36 cellular contexts compared by ENCODE assay signal in genomic region chr13:38490657-38491056, GRCh38.
"Had no signal": no experiment of that assay in that cellular context is flagged by ENCODE, and none has a peak within 500 bp of the region (broad histone marks: within the 10 kb centered on the region; RNA-seq: fewer than 3 reads in every experiment).

No MANE protein-coding gene starts in this region.

- H3K9me3 ChIP-seq: MG63 had no signal

- DNase-seq: MG63, MM.1S, MV-4-11, NCI-H1048, NCI-H1092, NCI-H1092 treated with DMSO at 0.1 percent for 48 hours, NCI-H1105, NCI-H1105 treated with DMSO at 0.1 percent for 48 hours, NCI-H1417, NCI-H1417 treated with DMSO at 0.1 percent for 48 hours, NCI-H1436, NCI-H1436 treated with DMSO at 0.1 percent for 48 hours, NCI-H146, NCI-H1694, NCI-H1694 treated with DMSO at 0.1 percent for 48 hours, NCI-H187, NCI-H187 treated with DMSO at 0.1 percent for 48 hours, NCI-H1930, NCI-H2029, NCI-H2029 treated with DMSO at 0.1 percent for 48 hours, NCI-H2081, NCI-H2081 treated with DMSO at 0.1 percent for 48 hours, NCI-H2107, NCI-H2171, NCI-H2171 treated with DMSO at 0.1 percent for 48 hours, NCI-H2227 treated with DMSO at 0.1 percent for 48 hours, NCI-H226, NCI-H345, NCI-H446, NCI-H446 treated with DMSO at 0.1 percent for 48 hours, NCI-H510A, NCI-H510A treated with DMSO at 0.1 percent for 48 hours, NCI-H524, NCI-H524 treated with DMSO at 0.1 percent for 48 hours, NCI-H526, NCI-H526 treated with DMSO at 0.1 percent for 48 hours had no signal

- H3K4me3 ChIP-seq: MG63 had no signal

- H3K27me3 ChIP-seq: MG63 had no signal

- H3K36me3 ChIP-seq: MG63 had no signal
